ENCODE assay signal across 8 cellular contexts in genomic region chr3:142148871-142149860, GRCh38. TPM values are rescaled to one million over a fixed set of nuclear protein-coding genes. Genes with fewer than 3 reads are reported as not detected.
DNase-seq lines count a peak whose midpoint lies in the region; ATAC-seq and TF ChIP-seq lines count a peak whose summit lies in the region.

A gene with protein sequence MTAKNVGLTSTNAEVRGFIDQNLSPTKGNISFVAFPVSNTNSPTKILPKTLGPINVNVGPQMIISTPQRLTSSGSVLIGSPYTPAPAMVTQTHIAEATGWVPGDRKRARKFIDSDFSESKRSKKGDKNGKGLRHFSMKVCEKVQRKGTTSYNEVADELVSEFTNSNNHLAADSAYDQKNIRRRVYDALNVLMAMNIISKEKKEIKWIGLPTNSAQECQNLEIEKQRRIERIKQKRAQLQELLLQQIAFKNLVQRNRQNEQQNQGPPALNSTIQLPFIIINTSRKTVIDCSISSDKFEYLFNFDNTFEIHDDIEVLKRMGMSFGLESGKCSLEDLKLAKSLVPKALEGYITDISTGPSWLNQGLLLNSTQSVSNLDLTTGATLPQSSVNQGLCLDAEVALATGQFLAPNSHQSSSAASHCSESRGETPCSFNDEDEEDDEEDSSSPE (minus strand): TSS chr3:142149544. CDS start chr3:142101749, 47,795 bp downstream.

- H3K4me1 ChIP-seq in hepatocyte (ENCODE audit: insufficient read depth): peaks cover 8% of the 10 kb centered on the region

- no peaks in the 10 kb centered on the region for H3K9me2 ChIP-seq in hepatocyte (replicated peaks; ENCODE audit: insufficient read depth)

- ATAC-seq in HG02973 (IDR thresholded peaks at IDR 0.05; ENCODE audit: unreplicated experiment): peak; percentile 99

- peak within 1 kb of the TSS; percentile 90 for H3K27ac ChIP-seq in hepatocyte

- H3K4me2 ChIP-seq in hepatocyte: peak within 1 kb of the TSS; percentile 86

- TF ChIP-seq CTCF in hepatocyte (IDR thresholded peaks at IDR 0.05; ENCODE audit: poor library complexity) (no peak), retinal pigment epithelial cell (conservative IDR thresholded peaks at IDR 0.05; ENCODE audit: low read depth, low read length) (no peak)

- peak; percentile 44 for DNase-seq in NK-92 treated with Interleukin-12 subunit alpha and Interleukin-12 subunit beta, amount 100 ng/mL, for 24 hours (lab: John Stamatoyannopoulos, UW)
- DNase-seq in NK-92 (lab: John Stamatoyannopoulos, UW; ENCODE audit: unreplicated experiment) (no peak), NCI-H1930 (lab: John Stamatoyannopoulos, UW) (peak; percentile 81 to 85), T1000 (lab: John Stamatoyannopoulos, UW) (peak; percentile 73), astrocyte of the hippocampus (ENCODE audit: low read depth, low spot score) (peak; percentile 97), hepatocyte (ENCODE audit: low spot score) (peak; percentile 95), retinal pigment epithelial cell (ENCODE audit: low read depth) (peak; percentile 68)

- no peaks in the 10 kb centered on the region for H3K27me3 ChIP-seq in hepatocyte

- no peaks in the 10 kb centered on the region for H4K20me1 ChIP-seq in hepatocyte (ENCODE audit: insufficient read depth, poor library complexity, severe bottlenecking)

- H3K4me3 ChIP-seq in hepatocyte (peak within 1 kb of the TSS; percentile 62), retinal pigment epithelial cell (ENCODE audit: low read length) (peak within 1 kb of the TSS; percentile 81)

- peak within 1 kb of the TSS; percentile 89 for H2AFZ ChIP-seq in hepatocyte

- WGBS in hepatocyte (ENCODE audit: low lambda C conversion rate, missing lambda C conversion rate): under 1% methylated on average over 82 of the region's 91 CpGs

- no peaks in the 10 kb centered on the region for H3K36me3 ChIP-seq in hepatocyte (replicated peaks; ENCODE audit: insufficient read depth, low read depth)

- no peaks in the 10 kb centered on the region for H3K9me3 ChIP-seq in hepatocyte (ENCODE audit: low read depth)

- peaks cover 37% of the 10 kb centered on the region for H3K79me2 ChIP-seq in hepatocyte

RNA-seq across cellular contexts. Expression of the gene that starts here (rescaled TPM):
- total RNA-seq in hepatocyte: 46.0 and 61.6 TPM in 2 replicates
- 57.6 and 64.6 TPM in 2 replicates for polyA plus RNA-seq in hepatocyte
